ENCODE assay signal across 15 cellular contexts in the genomic region with DNA sequence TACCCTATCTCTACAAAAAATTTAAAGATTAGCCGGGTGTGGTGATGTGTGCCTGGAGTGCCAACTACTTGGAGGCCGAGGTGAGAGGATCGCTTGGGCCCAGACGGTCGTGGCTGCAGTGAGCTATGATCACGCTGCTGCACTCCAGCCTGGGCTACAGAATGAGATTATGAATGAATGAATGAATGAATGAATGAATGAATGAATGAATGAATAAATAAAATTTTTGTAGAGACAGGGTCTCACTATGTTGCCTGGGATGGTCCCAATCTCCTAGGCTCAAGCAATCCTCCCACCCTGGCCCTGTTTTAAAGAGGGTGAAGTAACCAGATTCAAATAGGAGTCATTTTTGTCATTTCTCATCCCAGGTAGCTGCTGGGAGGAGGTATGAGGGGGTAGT.
"Had no signal": no experiment of that assay in that cellular context is flagged by ENCODE, and none has a peak within 500 bp of the region (broad histone marks: within the 10 kb centered on the region; RNA-seq: fewer than 3 reads in every experiment).

No MANE protein-coding gene starts in this region.

- H3K27ac Mint-ChIP-seq: naive B cell, WTC11 had no signal

- H3K9me3 Mint-ChIP-seq: T-helper 1 cell treated with Interleukin-12 subunit alpha and Interleukin-12 subunit beta and Interleukin-4 antibody, amounts not matched to agents 30 μg/mL and 1 μg/mL, for 36 hours; WTC11 had no signal

- DNase-seq: activated CD4-positive, alpha-beta T cell treated with anti-CD3 and anti-CD28 coated beads for 48 hours; activated gamma-delta T cell; activated T-cell treated with anti-CD3 and anti-CD28 coated beads for 4 hours; naive B cell; posterior cingulate gyrus; stimulated activated CD4-positive, alpha-beta T cell treated with anti-CD3 and anti-CD28 coated beads, Interleukin-15, amount 100 ng/mL, for 24 hours; stimulated activated CD4-positive, alpha-beta T cell treated with anti-CD3 and anti-CD28 coated beads, Interleukin-4, amount 100 ng/mL, for 1 hour; stimulated activated naive CD4-positive, alpha-beta T cell; upper lobe of left lung had no signal

- H3K4me3 Mint-ChIP-seq: naive B cell; T-helper 1 cell treated with Interleukin-12 subunit alpha and Interleukin-12 subunit beta and Interleukin-4 antibody, amounts not matched to agents 30 μg/mL and 1 μg/mL, for 36 hours; WTC11 had no signal

- H3K27ac ChIP-seq: esophagus muscularis mucosa, skin epidermis, suprapubic skin had no signal

- H3K27me3 ChIP-seq: esophagus muscularis mucosa, suprapubic skin, upper lobe of left lung had no signal

- H3K4me3 ChIP-seq: esophagus muscularis mucosa, skin epidermis, suprapubic skin, upper lobe of left lung had no signal

- H3K36me3 ChIP-seq: esophagus muscularis mucosa, suprapubic skin, upper lobe of left lung had no signal

- H3K27me3 Mint-ChIP-seq: naive B cell had no signal

- ATAC-seq: left lobe of liver, WTC11 had no signal

- H3K36me3 Mint-ChIP-seq: WTC11 had no signal

- H3K9me3 ChIP-seq: esophagus muscularis mucosa, suprapubic skin, upper lobe of left lung had no signal
